ENCODE assay signal across 1 cellular context in the genomic region with DNA sequence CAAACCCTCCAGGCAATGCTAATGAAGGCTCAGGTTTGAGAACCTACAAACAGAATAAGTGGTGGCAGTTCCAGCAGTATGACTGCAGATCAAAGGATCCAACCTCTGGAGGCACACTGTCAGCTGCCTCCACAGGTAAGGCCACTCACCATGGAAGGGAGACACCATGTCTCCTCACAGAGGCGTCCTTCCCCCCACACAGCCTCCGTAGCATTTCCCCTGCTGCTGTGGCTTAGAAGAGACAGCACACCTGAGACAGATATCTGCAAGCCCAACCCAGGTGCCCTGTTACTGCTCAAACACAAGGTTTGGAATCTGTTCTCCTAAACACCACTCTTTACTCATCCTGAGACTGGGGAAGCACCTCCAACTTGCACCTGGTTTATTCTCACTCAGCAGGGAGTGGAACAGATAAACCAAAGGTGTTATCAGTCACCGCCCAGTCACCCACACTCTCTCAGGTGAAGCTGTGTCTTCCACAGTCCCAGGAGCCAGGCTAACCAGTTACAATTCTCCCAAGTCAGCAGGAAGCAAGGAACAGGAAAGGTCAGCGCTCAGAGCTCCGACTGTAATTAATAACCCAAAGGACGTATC.
TF ChIP-seq lines count a peak whose summit lies in the region.

No MANE protein-coding gene starts in this region.

TF ChIP-seq in GM23338, 12 proteins besides CTCF, POLR2A, EP300 and RAD21 (continued from another document):
- TF ChIP-seq, protein P1, sequence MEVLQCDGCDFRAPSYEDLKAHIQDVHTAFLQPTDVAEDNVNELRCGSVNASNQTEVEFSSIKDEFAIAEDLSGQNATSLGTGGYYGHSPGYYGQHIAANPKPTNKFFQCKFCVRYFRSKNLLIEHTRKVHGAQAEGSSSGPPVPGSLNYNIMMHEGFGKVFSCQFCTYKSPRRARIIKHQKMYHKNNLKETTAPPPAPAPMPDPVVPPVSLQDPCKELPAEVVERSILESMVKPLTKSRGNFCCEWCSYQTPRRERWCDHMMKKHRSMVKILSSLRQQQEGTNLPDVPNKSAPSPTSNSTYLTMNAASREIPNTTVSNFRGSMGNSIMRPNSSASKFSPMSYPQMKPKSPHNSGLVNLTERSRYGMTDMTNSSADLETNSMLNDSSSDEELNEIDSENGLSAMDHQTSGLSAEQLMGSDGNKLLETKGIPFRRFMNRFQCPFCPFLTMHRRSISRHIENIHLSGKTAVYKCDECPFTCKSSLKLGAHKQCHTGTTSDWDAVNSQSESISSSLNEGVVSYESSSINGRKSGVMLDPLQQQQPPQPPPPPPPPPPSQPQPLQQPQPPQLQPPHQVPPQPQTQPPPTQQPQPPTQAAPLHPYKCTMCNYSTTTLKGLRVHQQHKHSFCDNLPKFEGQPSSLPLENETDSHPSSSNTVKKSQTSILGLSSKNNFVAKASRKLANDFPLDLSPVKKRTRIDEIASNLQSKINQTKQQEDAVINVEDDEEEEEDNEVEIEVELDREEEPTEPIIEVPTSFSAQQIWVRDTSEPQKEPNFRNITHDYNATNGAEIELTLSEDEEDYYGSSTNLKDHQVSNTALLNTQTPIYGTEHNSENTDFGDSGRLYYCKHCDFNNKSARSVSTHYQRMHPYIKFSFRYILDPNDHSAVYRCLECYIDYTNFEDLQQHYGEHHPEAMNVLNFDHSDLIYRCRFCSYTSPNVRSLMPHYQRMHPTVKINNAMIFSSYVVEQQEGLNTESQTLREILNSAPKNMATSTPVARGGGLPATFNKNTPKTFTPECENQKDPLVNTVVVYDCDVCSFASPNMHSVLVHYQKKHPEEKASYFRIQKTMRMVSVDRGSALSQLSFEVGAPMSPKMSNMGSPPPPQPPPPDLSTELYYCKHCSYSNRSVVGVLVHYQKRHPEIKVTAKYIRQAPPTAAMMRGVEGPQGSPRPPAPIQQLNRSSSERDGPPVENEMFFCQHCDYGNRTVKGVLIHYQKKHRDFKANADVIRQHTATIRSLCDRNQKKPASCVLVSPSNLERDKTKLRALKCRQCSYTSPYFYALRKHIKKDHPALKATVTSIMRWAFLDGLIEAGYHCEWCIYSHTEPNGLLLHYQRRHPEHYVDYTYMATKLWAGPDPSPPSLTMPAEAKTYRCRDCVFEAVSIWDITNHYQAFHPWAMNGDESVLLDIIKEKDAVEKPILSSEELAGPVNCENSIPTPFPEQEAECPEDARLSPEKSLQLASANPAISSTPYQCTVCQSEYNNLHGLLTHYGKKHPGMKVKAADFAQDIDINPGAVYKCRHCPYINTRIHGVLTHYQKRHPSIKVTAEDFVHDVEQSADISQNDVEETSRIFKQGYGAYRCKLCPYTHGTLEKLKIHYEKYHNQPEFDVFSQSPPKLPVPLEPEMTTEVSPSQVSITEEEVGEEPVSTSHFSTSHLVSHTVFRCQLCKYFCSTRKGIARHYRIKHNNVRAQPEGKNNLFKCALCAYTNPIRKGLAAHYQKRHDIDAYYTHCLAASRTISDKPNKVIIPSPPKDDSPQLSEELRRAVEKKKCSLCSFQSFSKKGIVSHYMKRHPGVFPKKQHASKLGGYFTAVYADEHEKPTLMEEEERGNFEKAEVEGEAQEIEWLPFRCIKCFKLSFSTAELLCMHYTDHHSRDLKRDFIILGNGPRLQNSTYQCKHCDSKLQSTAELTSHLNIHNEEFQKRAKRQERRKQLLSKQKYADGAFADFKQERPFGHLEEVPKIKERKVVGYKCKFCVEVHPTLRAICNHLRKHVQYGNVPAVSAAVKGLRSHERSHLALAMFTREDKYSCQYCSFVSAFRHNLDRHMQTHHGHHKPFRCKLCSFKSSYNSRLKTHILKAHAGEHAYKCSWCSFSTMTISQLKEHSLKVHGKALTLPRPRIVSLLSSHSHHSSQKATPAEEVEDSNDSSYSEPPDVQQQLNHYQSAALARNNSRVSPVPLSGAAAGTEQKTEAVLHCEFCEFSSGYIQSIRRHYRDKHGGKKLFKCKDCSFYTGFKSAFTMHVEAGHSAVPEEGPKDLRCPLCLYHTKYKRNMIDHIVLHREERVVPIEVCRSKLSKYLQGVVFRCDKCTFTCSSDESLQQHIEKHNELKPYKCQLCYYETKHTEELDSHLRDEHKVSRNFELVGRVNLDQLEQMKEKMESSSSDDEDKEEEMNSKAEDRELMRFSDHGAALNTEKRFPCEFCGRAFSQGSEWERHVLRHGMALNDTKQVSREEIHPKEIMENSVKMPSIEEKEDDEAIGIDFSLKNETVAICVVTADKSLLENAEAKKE (CRISPR knock-in tag; IDR thresholded peaks at IDR 0.05) = no peak
- TF ChIP-seq POLR2AphosphoS5 (IDR thresholded peaks at IDR 0.05; ENCODE audit: low read depth) = no peak
- TF ChIP-seq EZH2phosphoT487 (IDR thresholded peaks at IDR 0.05; ENCODE audit: unreplicated experiment) = no peak
- no peak for TF ChIP-seq CREB1 (CRISPR knock-in tag; IDR thresholded peaks at IDR 0.05; ENCODE audit: low read depth)
- TF ChIP-seq REST (IDR thresholded peaks at IDR 0.05; ENCODE audit: unreplicated experiment) = no peak
